Comparison of ENCODE assay signal across 11 cellular contexts in the genomic region with DNA sequence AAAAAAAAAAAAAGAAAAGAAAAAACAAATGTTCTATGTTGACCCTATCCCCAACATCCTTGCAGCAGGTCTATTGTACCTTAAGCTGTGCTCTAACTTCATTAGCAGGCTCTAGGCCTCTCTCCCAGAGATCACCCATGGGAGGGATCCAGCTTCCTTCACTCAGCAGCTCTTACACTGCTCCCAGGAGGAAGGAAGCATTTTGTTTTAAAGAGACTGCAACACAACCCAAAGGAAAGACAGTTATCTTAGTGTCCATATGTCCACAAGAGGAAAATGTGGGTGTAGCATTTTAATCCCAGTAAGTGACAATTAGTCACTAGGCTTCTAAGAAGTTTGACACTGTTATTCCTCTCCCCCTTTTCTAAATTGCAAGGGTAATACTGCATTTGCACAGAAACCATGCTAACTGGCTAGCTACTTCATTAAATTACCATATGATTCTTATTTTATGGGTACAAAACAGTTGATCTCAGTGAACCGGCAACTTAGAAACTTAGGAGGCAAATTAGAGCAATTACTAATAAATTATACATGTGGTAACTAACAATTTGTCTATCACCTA. TPM values are rescaled to one million over a fixed set of nuclear protein-coding genes. Genes with fewer than 3 reads are reported as not detected.
DNase-seq lines count a peak whose midpoint lies in the region; ATAC-seq and TF ChIP-seq lines count a peak whose summit lies in the region.
"Had no signal": no experiment of that assay in that cellular context is flagged by ENCODE, and none has a peak within 500 bp of the region (broad histone marks: within the 10 kb centered on the region; RNA-seq: fewer than 3 reads in every experiment).

No MANE protein-coding gene starts in this region.

- no peaks in the 10 kb centered on the region for H3K36me3 ChIP-seq in CD8-positive, alpha-beta T cell (ENCODE audit: insufficient read depth, low read length)
- H3K36me3 ChIP-seq in KMS-11 (ENCODE audit: insufficient read depth): no peaks in the 10 kb centered on the region
- no peaks in the 10 kb centered on the region for H3K36me3 ChIP-seq in lung (ENCODE audit: control insufficient read depth in 2 of 2, insufficient read depth in 2 of 2, low read length in 2 of 2)

- H3K4me1 Mint-ChIP-seq in CD8-positive, alpha-beta T cell (ENCODE audit: low read depth): peaks cover 34% of the 10 kb centered on the region
- peaks cover 32% of the 10 kb centered on the region for H3K4me1 Mint-ChIP-seq in activated naive CD8-positive, alpha-beta T cell treated with anti-CD3 and anti-CD28 coated beads for 36 hours
- peaks cover 63% of the 10 kb centered on the region for H3K4me1 Mint-ChIP-seq in HFFc6 (ENCODE audit: low read depth)

- H3K9me3 Mint-ChIP-seq in CD8-positive, alpha-beta T cell: no peaks in the 10 kb centered on the region
- no peaks in the 10 kb centered on the region for H3K9me3 Mint-ChIP-seq in activated naive CD8-positive, alpha-beta T cell treated with anti-CD3 and anti-CD28 coated beads for 36 hours
- H3K9me3 Mint-ChIP-seq in HFFc6: no peaks in the 10 kb centered on the region
- H3K9me3 Mint-ChIP-seq: H9 had no signal

- DNase-seq in CD8-positive, alpha-beta T cell: no peak
- no peak for DNase-seq in activated naive CD8-positive, alpha-beta T cell treated with anti-CD3 and anti-CD28 coated beads for 36 hours
- DNase-seq in lung (ENCODE audit: low spot score): no peak
- DNase-seq in mucosa of gallbladder (ENCODE audit: low spot score): no peak
- no peak for DNase-seq in NCI-H1105 treated with DMSO at 0.1 percent for 48 hours (lab: John Stamatoyannopoulos, UW)
- no peak for DNase-seq in HFFc6
- DNase-seq: DMS153, H9, NCI-H1694 treated with DMSO at 0.1 percent for 48 hours had no signal

- peak overlapping the region; percentile 25; the same call in 1 of the 2 replicates for H3K9ac ChIP-seq in KMS-11

- H3K4me2 ChIP-seq in KMS-11: peak overlapping the region; percentile 61

- peaks cover 23% of the 10 kb centered on the region for H3K4me1 ChIP-seq in CD8-positive, alpha-beta T cell (ENCODE audit: insufficient read depth, low read length)
- H3K4me1 ChIP-seq in KMS-11 (ENCODE audit: low read depth, poor library complexity, severe bottlenecking) (peaks cover 56% of the 10 kb centered on the region), lung (ENCODE audit: control insufficient read depth in 2 of 2, insufficient read depth in 2 of 2, low read length in 2 of 2) (peaks cover 4 to 19% of the 10 kb centered on the region in 2 donors)

- H3K36me3 Mint-ChIP-seq in CD8-positive, alpha-beta T cell: no peaks in the 10 kb centered on the region
- H3K36me3 Mint-ChIP-seq in activated naive CD8-positive, alpha-beta T cell treated with anti-CD3 and anti-CD28 coated beads for 36 hours: peaks cover 4% of the 10 kb centered on the region
- H3K36me3 Mint-ChIP-seq in HFFc6 (ENCODE audit: low read depth): no peaks in the 10 kb centered on the region; the same call in 1 of the 2 replicates

- no peaks in the 10 kb centered on the region for H3K9me3 ChIP-seq in CD8-positive, alpha-beta T cell (ENCODE audit: low read length)
- H3K9me3 ChIP-seq in lung (ENCODE audit: control insufficient read depth in 2 of 2, insufficient read depth in 1 of 2, low read length in 1 of 2): no peaks in the 10 kb centered on the region

- no peaks in the 10 kb centered on the region for H4K20me1 ChIP-seq in KMS-11 (ENCODE audit: insufficient read depth)

- intact Hi-C loops in CD8-positive, alpha-beta T cell (cut with DNase I, micrococcal nuclease): loop anchor here in 1 of 2 experiments (2.0 kb wide), 1 partner anchor 59 kb away; a partner anchor contains a TSS

- no peak overlapping the region for H3K4me3 Mint-ChIP-seq in CD8-positive, alpha-beta T cell
- H3K4me3 Mint-ChIP-seq in activated naive CD8-positive, alpha-beta T cell treated with anti-CD3 and anti-CD28 coated beads for 36 hours: no peak overlapping the region
- no peak overlapping the region for H3K4me3 Mint-ChIP-seq in HFFc6

- no peaks in the 10 kb centered on the region for H3K27me3 ChIP-seq in CD8-positive, alpha-beta T cell (ENCODE audit: insufficient read depth, low read length)
- no peaks in the 10 kb centered on the region for H3K27me3 ChIP-seq in KMS-11 (ENCODE audit: insufficient read depth, low read depth)
- no peaks in the 10 kb centered on the region for H3K27me3 ChIP-seq in lung (ENCODE audit: control insufficient read depth, insufficient read depth)

- no peak overlapping the region for H3K4me3 ChIP-seq in CD8-positive, alpha-beta T cell (ENCODE audit: low read depth, low read length)
- no peak overlapping the region for H3K4me3 ChIP-seq in KMS-11 (IDR thresholded peaks at IDR 0.05; ENCODE audit: insufficient read depth, low read depth, low read length)
- no peak overlapping the region for H3K4me3 ChIP-seq in lung

- CTCF ChIA-PET in CD8-positive, alpha-beta T cell (lab: Charles Lee): interaction anchor here (0.7 to 1.4 kb wide), 2 partner anchors 118 to 128 kb away, joined by 3 to 4 read pairs; no protein-coding TSS in a partner anchor

- H2AFZ ChIP-seq in KMS-11 (ENCODE audit: low read depth): peak overlapping the region; percentile 16; the same call in 1 of the 2 replicates

- no peak for TF ChIP-seq CTCF in CD8-positive, alpha-beta T cell (IDR thresholded peaks at IDR 0.05)
- TF ChIP-seq CTCF in KMS-11 (conservative IDR thresholded peaks at IDR 0.05; ENCODE audit: low read depth, low read length) (no peak), lung (IDR thresholded peaks at IDR 0.05; ENCODE audit: control extremely low read depth, extremely low read depth) (no peak), HFFc6 (IDR thresholded peaks at IDR 0.05) (no peak)

- POLR2A ChIA-PET in CD8-positive, alpha-beta T cell (lab: Charles Lee): interaction anchor here (1.3 to 1.4 kb wide), 2 partner anchors 118 to 194 kb away, joined by 3 to 5 read pairs; no protein-coding TSS in a partner anchor

- peak overlapping the region; percentile 49 for H3K27ac Mint-ChIP-seq in CD8-positive, alpha-beta T cell
- peak overlapping the region; percentile 93 for H3K27ac Mint-ChIP-seq in activated naive CD8-positive, alpha-beta T cell treated with anti-CD3 and anti-CD28 coated beads for 36 hours
- H3K27ac Mint-ChIP-seq in HFFc6: no peak overlapping the region

- H3K27ac ChIP-seq in CD8-positive, alpha-beta T cell (ENCODE audit: low read depth, low read length): no peak overlapping the region
- H3K27ac ChIP-seq in KMS-11 (peak overlapping the region; percentile 60), lung (ENCODE audit: low read depth in 1 of 2, low read length in 1 of 2) (peak overlapping the region; percentile 24 to 66)

- no peaks in the 10 kb centered on the region for H3K79me2 ChIP-seq in KMS-11 (ENCODE audit: insufficient read depth, low read depth)

- H3K27me3 Mint-ChIP-seq in CD8-positive, alpha-beta T cell (ENCODE audit: low read depth): no peaks in the 10 kb centered on the region
- H3K27me3 Mint-ChIP-seq in activated naive CD8-positive, alpha-beta T cell treated with anti-CD3 and anti-CD28 coated beads for 36 hours: no peaks in the 10 kb centered on the region
- peaks cover 1% of the 10 kb centered on the region for H3K27me3 Mint-ChIP-seq in HFFc6 (ENCODE audit: insufficient read depth)

- WGBS in lung, 2 donors: 79 to 94% methylated on average over 1 of the region's 1 CpG

- ATAC-seq in CD8-positive, alpha-beta T cell: no peak
- ATAC-seq in lung (ENCODE audit: insufficient read depth, low FRiP score) (no peak), HG03159 (IDR thresholded peaks at IDR 0.05; ENCODE audit: unreplicated experiment) (no peak)

RNA-seq across cellular contexts. Expression of a gene that starts 58.8 kb away (rescaled TPM):
- 1 to 10 TPM; 7.7 to 9.7 TPM for total RNA-seq in CD8-positive, alpha-beta T cell
- total RNA-seq in activated naive CD8-positive, alpha-beta T cell treated with anti-CD3 and anti-CD28 coated beads for 36 hours: 1 to 10 TPM; 5.7 to 8.1 TPM
- total RNA-seq in lung (10 to 100 TPM; 10.2 to 17.0 TPM), mucosa of gallbladder (48.2 TPM)
- polyA plus RNA-seq in lung: 10 to 100 TPM in 1 of 2 donors, 1 to 10 TPM in 1; 3.7 to 16.0 TPM
- 10 to 100 TPM; 12.3 to 17.8 (median 13.3) TPM for total RNA-seq in HFFc6 (2021; fragmentation: NEBNext Ultra II Directional; extraction: Animal tissue kit (Norgen Biotek cat#: 25700))
